ENCODE assay signal across 1 cellular context in the genomic region with DNA sequence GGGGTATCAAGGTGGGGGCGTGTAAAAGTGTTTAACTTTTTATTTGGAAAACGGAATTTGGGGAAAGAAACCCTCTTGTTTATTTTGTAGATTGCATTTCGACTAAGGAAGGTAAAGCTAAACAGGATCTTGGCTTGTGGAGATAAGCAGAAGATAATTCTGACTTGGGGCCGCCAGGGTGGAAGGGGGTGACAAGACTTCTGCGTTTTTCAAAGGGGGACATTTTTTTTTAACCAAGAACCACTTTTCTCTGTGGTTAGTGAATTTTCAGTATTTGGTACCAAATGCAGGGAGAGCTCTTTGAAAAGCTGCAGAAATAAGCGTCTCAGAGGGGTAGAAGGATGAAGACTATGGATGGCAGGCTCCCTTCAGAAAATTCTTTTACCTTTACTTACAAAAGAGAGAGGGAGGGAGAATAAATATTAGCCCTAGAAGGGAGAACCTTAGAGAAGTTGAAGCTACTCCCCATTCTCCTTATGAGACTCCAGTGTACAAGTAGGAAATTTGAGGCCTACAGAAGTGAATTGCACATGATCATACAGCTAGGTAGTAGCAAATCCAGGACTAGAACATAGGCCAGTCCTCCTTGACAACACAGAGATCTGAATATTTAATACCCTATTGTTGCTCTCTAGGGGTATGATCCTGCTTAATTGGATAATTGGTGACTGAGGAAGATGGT.
TF ChIP-seq lines count a peak whose summit lies in the region.

No MANE protein-coding gene starts in this region.

TF ChIP-seq in A549, 52 proteins besides CTCF, POLR2A, EP300 and RAD21 (continued from another document):
- TF ChIP-seq, protein P1, sequence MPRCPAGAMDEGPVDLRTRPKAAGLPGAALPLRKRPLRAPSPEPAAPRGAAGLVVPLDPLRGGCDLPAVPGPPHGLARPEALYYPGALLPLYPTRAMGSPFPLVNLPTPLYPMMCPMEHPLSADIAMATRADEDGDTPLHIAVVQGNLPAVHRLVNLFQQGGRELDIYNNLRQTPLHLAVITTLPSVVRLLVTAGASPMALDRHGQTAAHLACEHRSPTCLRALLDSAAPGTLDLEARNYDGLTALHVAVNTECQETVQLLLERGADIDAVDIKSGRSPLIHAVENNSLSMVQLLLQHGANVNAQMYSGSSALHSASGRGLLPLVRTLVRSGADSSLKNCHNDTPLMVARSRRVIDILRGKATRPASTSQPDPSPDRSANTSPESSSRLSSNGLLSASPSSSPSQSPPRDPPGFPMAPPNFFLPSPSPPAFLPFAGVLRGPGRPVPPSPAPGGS (IDR thresholded peaks at IDR 0.05): no peak
- TF ChIP-seq MYC (IDR thresholded peaks at IDR 0.05; ENCODE audit: borderline replicate concordance, low read length) (no peak), JUNB (IDR thresholded peaks at IDR 0.05) (no peak), NPAS2 (CRISPR knock-in tag; IDR thresholded peaks at IDR 0.05; ENCODE audit: borderline replicate concordance) (no peak), KDM1A (IDR thresholded peaks at IDR 0.05; ENCODE audit: low read depth) (no peak), TFCP2L1 (CRISPR knock-in tag; IDR thresholded peaks at IDR 0.05) (no peak), KDM5A (IDR thresholded peaks at IDR 0.05) (no peak)
- TF ChIP-seq, protein P2, sequence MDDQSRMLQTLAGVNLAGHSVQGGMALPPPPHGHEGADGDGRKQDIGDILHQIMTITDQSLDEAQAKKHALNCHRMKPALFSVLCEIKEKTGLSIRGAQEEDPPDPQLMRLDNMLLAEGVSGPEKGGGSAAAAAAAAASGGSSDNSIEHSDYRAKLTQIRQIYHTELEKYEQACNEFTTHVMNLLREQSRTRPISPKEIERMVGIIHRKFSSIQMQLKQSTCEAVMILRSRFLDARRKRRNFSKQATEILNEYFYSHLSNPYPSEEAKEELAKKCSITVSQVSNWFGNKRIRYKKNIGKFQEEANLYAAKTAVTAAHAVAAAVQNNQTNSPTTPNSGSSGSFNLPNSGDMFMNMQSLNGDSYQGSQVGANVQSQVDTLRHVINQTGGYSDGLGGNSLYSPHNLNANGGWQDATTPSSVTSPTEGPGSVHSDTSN (IDR thresholded peaks at IDR 0.05): no peak
